In genomic region chr11:20360650-20361049, GRCh38 we compare ENCODE assay signal across 8 cellular contexts. TPM values are rescaled to one million over a fixed set of nuclear protein-coding genes. Genes with fewer than 3 reads are reported as not detected.
DNase-seq lines count a peak whose midpoint lies in the region; ATAC-seq and TF ChIP-seq lines count a peak whose summit lies in the region.

No MANE protein-coding gene starts in this region.

- H3K27me3 ChIP-seq in Panc1 (ENCODE audit: control insufficient read depth, insufficient read depth, low read length) = no peaks in the 10 kb centered on the region
- H3K27me3 ChIP-seq in duodenal mucosa (ENCODE audit: control insufficient read depth in 1 of 2, insufficient read depth in 2 of 2, low read length in 2 of 2) = no peaks in the 10 kb centered on the region

- H3K4me1 Mint-ChIP-seq in stimulated activated naive CD8-positive, alpha-beta T cell treated with anti-CD3 and anti-CD28 coated beads, Interleukin-15, amount 100 ng/mL, for 72 hours = peaks cover 48% of the 10 kb centered on the region

- H3K27ac ChIP-seq in Panc1 (ENCODE audit: low read length) (peak overlapping the region; percentile 61; the same call in 1 of the 2 replicates), duodenal mucosa (ENCODE audit: low read depth, low read length) (peak overlapping the region; percentile 46)

- H3K4me3 ChIP-seq in Panc1 (ENCODE audit: low read depth in 2 of 2, low read length in 2 of 2) (peak overlapping the region in 1 of 2 experiments; percentile 27; a peak in 2 of 4 replicates), duodenal mucosa (ENCODE audit: low read depth in 1 of 2, low read length in 2 of 2) (peak overlapping the region; percentile 50 to 53)

- H3K36me3 ChIP-seq in Panc1 (ENCODE audit: control insufficient read depth, insufficient read depth, low read length) = no peaks in the 10 kb centered on the region
- H3K36me3 ChIP-seq in duodenal mucosa (ENCODE audit: control insufficient read depth in 1 of 2, insufficient read depth in 2 of 2, low read length in 2 of 2) = no peaks in the 10 kb centered on the region

- intact Hi-C loops in Panc1 (cut with micrococcal nuclease; ENCODE audit: unreplicated experiment) = no loop called here

- peak overlapping the region in 1 of 2 donors; percentile 36 for H3K9ac ChIP-seq in duodenal mucosa (ENCODE audit: low read depth in 1 of 2, low read length in 2 of 2)

- H3K4me3 Mint-ChIP-seq in stimulated activated naive CD8-positive, alpha-beta T cell treated with anti-CD3 and anti-CD28 coated beads, Interleukin-15, amount 100 ng/mL, for 72 hours = peak overlapping the region; percentile 73 to 82

- no peaks in the 10 kb centered on the region for H3K9me3 Mint-ChIP-seq in stimulated activated naive CD8-positive, alpha-beta T cell treated with anti-CD3 and anti-CD28 coated beads, Interleukin-15, amount 100 ng/mL, for 72 hours

- in situ Hi-C loops in Panc1 (cut with HindIII; ENCODE audit: low pct_unique_long_range_greater_than_20kb, low sequenced_read_pairs) = no loop called here

- H3K27me3 Mint-ChIP-seq in stimulated activated naive CD8-positive, alpha-beta T cell treated with anti-CD3 and anti-CD28 coated beads, Interleukin-15, amount 100 ng/mL, for 72 hours = no peaks in the 10 kb centered on the region

- H3K9me3 ChIP-seq in Panc1 (ENCODE audit: control insufficient read depth, insufficient read depth, low read depth, low read length) (no peaks in the 10 kb centered on the region), duodenal mucosa (ENCODE audit: control insufficient read depth in 1 of 2, low read length in 2 of 2) (no peaks in the 10 kb centered on the region)

- peak overlapping the region; percentile 87 for H3K27ac Mint-ChIP-seq in stimulated activated naive CD8-positive, alpha-beta T cell treated with anti-CD3 and anti-CD28 coated beads, Interleukin-15, amount 100 ng/mL, for 72 hours

- CTCF ChIA-PET in Panc1 (lab: Charles Lee) = interaction anchor here (0.8 kb wide), 1 partner anchor 37 kb away, joined by 10 read pairs; no protein-coding TSS in a partner anchor

- POLR2A ChIA-PET in Panc1 (lab: Charles Lee) = no interaction called here

- DNase-seq in activated CD8-positive, alpha-beta memory T cell treated with anti-CD3 and anti-CD28 coated beads for 24 hours = peak; percentile 66
- no peak for DNase-seq in activated CD8-positive, alpha-beta memory T cell treated with anti-CD3 and anti-CD28 coated beads, Interleukin-2, amount 50 U/mL, for 4 hours
- DNase-seq in Panc1 (ENCODE audit: low read depth, low spot score) = no peak
- DNase-seq in stimulated activated naive CD8-positive, alpha-beta T cell treated with anti-CD3 and anti-CD28 coated beads, Interleukin-15, amount 100 ng/mL, for 72 hours = peak; percentile 19 to 52
- no peak for DNase-seq in mesenteric fat pad (ENCODE audit: low spot score)
- DNase-seq in OCI-M2 (lab: John Stamatoyannopoulos, UW; ENCODE audit: unreplicated experiment) = no peak
- no peak for DNase-seq in SHP77 treated with DMSO at 0.1 percent for 48 hours (lab: John Stamatoyannopoulos, UW)

- H3K4me1 ChIP-seq in Panc1 (ENCODE audit: control insufficient read depth, insufficient read depth, low read length) = peaks cover 19% of the 10 kb centered on the region
- H3K4me1 ChIP-seq in duodenal mucosa (ENCODE audit: control insufficient read depth in 1 of 2, insufficient read depth in 2 of 2, low read length in 2 of 2) = peaks cover 12 to 26% of the 10 kb centered on the region in 2 donors

- TF ChIP-seq CTCF in Panc1 (IDR thresholded peaks at IDR 0.05) = no peak

- peak; percentile 35; the same call in 1 of the 2 replicates for ATAC-seq in Panc1
- peak; percentile 74 for ATAC-seq in stimulated activated naive CD8-positive, alpha-beta T cell treated with anti-CD3 and anti-CD28 coated beads, Interleukin-15, amount 100 ng/mL, for 72 hours

- no TSS peak for BruUV-seq in Panc1 (replicated peaks; lab: Mats Ljungman, UMichigan)

RNA-seq across cellular contexts. Expression of gene HTATIP2, which starts 2.9 kb away (rescaled TPM):
- total RNA-seq in Panc1 (2021; ENCODE audit: unreplicated experiment) = 68.9 TPM
- 65.5 TPM for polyA plus RNA-seq in Panc1 (2012; ENCODE audit: insufficient read length)
- 38.9 TPM for total RNA-seq in mesenteric fat pad

RNA-seq across cellular contexts. Expression of gene PRMT3, which starts 26.9 kb away (rescaled TPM):
- 31.2 TPM for total RNA-seq in Panc1 (2021; ENCODE audit: unreplicated experiment)
- 26.8 TPM for polyA plus RNA-seq in Panc1 (2012; ENCODE audit: insufficient read length)
- total RNA-seq in mesenteric fat pad = 13.5 TPM

Comparison
In these comparisons a context has a peak if more than half of its experiments do, and no peak if none do; other contexts are left out.
1. DNase-seq: peak in activated CD8-positive, alpha-beta memory T cell treated with anti-CD3 and anti-CD28 coated beads for 24 hours (single experiment) and stimulated activated naive CD8-positive, alpha-beta T cell treated with anti-CD3 and anti-CD28 coated beads, Interleukin-15, amount 100 ng/mL, for 72 hours (2 of 2); none in activated CD8-positive, alpha-beta memory T cell treated with anti-CD3 and anti-CD28 coated beads, Interleukin-2, amount 50 U/mL, for 4 hours (single experiment), Panc1 (single experiment), mesenteric fat pad (single experiment), OCI-M2 (single experiment) and SHP77 treated with DMSO at 0.1 percent for 48 hours (single experiment).